9 cellular contexts compared by ENCODE assay signal in genomic region chr9:136326061-136326776, GRCh38. TPM values are rescaled to one million over a fixed set of nuclear protein-coding genes. Genes with fewer than 3 reads are reported as not detected.
A peak's percentile ranks its signal among the peaks of the same experiment; 100 is the strongest.
DNase-seq lines count a peak whose midpoint lies in the region; FAIRE-seq and TF ChIP-seq lines count a peak whose summit lies in the region.
"Had no signal": no experiment of that assay in that cellular context is flagged by ENCODE, and none has a peak within 500 bp of the region (broad histone marks: within the 10 kb centered on the region; RNA-seq: fewer than 3 reads in every experiment).

No MANE protein-coding gene starts in this region.

- DNase-seq in EL = peak; percentile 90
- peak; percentile 62 for DNase-seq in UCSD-AML1 (lab: John Stamatoyannopoulos, UW; ENCODE audit: unreplicated experiment)
- peak; percentile 64 to 66 for DNase-seq in frontal cortex (ENCODE audit: low spot score in 2 of 2)
- DNase-seq in retina = peak; percentile 81
- DNase-seq in NCI-H1092 (lab: John Stamatoyannopoulos, UW) = no peak
- no peak for DNase-seq in NCI-H2029 treated with DMSO at 0.1 percent for 48 hours (lab: John Stamatoyannopoulos, UW)
- DNase-seq in CD14-positive monocyte (ENCODE audit: low spot score) = no peak
- no peak for DNase-seq in KBM-7
- DNase-seq: NCI-H1417 treated with DMSO at 0.1 percent for 48 hours had no signal

- H3K4me3 Mint-ChIP-seq in CD14-positive monocyte = peak overlapping the region in 1 of 2 donors; percentile 73

- peaks cover 19 to 35% (median 27%) of the 10 kb centered on the region in 3 donors for H3K27me3 Mint-ChIP-seq in CD14-positive monocyte (ENCODE audit: low read depth in 3 of 3)

- H3K4me1 Mint-ChIP-seq in CD14-positive monocyte = peaks cover 17% of the 10 kb centered on the region

- no peak for FAIRE-seq in frontal cortex (lab: Jason Lieb, UNC)

- no peak for TF ChIP-seq CTCF in CD14-positive monocyte (IDR thresholded peaks at IDR 0.05)

- in situ Hi-C loops in KBM-7 (cut with MboI; ENCODE audit: low pct_unique_long_range_greater_than_20kb, low sequenced_read_pairs) = no loop called here

- peaks cover 0 to 2% (median 0%) of the 10 kb centered on the region in 7 donors for H3K9me3 Mint-ChIP-seq in CD14-positive monocyte

- peak overlapping the region in 1 of 7 donors; percentile 58 for H3K27ac Mint-ChIP-seq in CD14-positive monocyte

- intact Hi-C loops in CD14-positive monocyte (cut with micrococcal nuclease) = no loop called here

- no peaks in the 10 kb centered on the region for H3K36me3 Mint-ChIP-seq in CD14-positive monocyte

RNA-seq across cellular contexts. Expression of gene GPSM1, which starts 1.1 kb away (rescaled TPM):
- 71.7 TPM for total RNA-seq in frontal cortex
- under 1 TPM; 0.67 to 0.73 TPM for polyA plus RNA-seq in CD14-positive monocyte

RNA-seq across cellular contexts. Expression of gene CCDC187, which starts 22.3 kb away (rescaled TPM):
- total RNA-seq in frontal cortex = 0.41 TPM
- not detected for polyA plus RNA-seq in CD14-positive monocyte

RNA-seq across cellular contexts. Expression of gene DNLZ, which starts 37.3 kb away (rescaled TPM):
- 9.0 TPM for total RNA-seq in frontal cortex
- 10 to 100 TPM; 10.5 to 20.5 TPM for polyA plus RNA-seq in CD14-positive monocyte

RNA-seq across cellular contexts. Expression of gene CARD9, which starts 47.2 kb away (rescaled TPM):
- 0.41 TPM for total RNA-seq in frontal cortex
- 10 to 100 TPM; 34.3 to 41.4 TPM for polyA plus RNA-seq in CD14-positive monocyte

Comparison
In these comparisons a context has a peak if more than half of its experiments do, and no peak if none do; other contexts are left out.
1. DNase-seq: peak in EL (single experiment), UCSD-AML1 (single experiment), frontal cortex (2 of 2) and retina (single experiment); none in NCI-H1092 (single experiment), NCI-H2029 treated with DMSO at 0.1 percent for 48 hours (single experiment), CD14-positive monocyte (single experiment) and KBM-7 (single experiment).